In the genomic region with DNA sequence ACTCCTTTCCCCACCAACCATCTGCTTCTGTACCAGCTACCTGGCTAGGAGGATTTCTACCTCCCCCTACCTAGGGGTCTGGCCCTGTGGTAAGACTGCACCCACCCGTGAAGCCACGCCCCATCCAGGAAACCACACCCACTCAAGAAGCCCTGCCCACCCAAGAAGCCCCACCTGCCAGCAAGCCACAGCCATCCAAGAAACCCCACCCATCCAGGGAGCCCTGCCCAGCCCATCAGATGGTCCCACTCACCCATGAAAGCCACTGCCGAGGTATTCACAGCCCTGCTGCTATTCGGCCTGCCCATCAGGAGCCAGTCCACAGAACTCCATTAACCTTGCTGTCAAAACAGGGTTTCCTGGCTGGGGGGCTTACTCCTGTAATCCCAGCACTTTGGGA, we compare ENCODE assay signal across 1 cellular context.
TF ChIP-seq lines count a peak whose summit lies in the region.

No MANE protein-coding gene starts in this region.

TF ChIP-seq in GM23338, 12 proteins besides CTCF, POLR2A, EP300 and RAD21 (continued from another document):
- TF ChIP-seq, protein P1, sequence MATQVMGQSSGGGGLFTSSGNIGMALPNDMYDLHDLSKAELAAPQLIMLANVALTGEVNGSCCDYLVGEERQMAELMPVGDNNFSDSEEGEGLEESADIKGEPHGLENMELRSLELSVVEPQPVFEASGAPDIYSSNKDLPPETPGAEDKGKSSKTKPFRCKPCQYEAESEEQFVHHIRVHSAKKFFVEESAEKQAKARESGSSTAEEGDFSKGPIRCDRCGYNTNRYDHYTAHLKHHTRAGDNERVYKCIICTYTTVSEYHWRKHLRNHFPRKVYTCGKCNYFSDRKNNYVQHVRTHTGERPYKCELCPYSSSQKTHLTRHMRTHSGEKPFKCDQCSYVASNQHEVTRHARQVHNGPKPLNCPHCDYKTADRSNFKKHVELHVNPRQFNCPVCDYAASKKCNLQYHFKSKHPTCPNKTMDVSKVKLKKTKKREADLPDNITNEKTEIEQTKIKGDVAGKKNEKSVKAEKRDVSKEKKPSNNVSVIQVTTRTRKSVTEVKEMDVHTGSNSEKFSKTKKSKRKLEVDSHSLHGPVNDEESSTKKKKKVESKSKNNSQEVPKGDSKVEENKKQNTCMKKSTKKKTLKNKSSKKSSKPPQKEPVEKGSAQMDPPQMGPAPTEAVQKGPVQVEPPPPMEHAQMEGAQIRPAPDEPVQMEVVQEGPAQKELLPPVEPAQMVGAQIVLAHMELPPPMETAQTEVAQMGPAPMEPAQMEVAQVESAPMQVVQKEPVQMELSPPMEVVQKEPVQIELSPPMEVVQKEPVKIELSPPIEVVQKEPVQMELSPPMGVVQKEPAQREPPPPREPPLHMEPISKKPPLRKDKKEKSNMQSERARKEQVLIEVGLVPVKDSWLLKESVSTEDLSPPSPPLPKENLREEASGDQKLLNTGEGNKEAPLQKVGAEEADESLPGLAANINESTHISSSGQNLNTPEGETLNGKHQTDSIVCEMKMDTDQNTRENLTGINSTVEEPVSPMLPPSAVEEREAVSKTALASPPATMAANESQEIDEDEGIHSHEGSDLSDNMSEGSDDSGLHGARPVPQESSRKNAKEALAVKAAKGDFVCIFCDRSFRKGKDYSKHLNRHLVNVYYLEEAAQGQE (IDR thresholded peaks at IDR 0.05; ENCODE audit: unreplicated experiment): no peak
- TF ChIP-seq POLR2AphosphoS5 (IDR thresholded peaks at IDR 0.05; ENCODE audit: low read depth) (no peak), EZH2 (IDR thresholded peaks at IDR 0.05; ENCODE audit: low read depth, unreplicated experiment) (no peak), CREB1 (CRISPR knock-in tag; IDR thresholded peaks at IDR 0.05; ENCODE audit: low read depth) (no peak), JUNB (IDR thresholded peaks at IDR 0.05; ENCODE audit: unreplicated experiment) (no peak), ZNF114 (CRISPR knock-in tag; IDR thresholded peaks at IDR 0.05) (no peak), STAT1 (IDR thresholded peaks at IDR 0.05; ENCODE audit: unreplicated experiment) (no peak), ZNF331 (CRISPR knock-in tag; IDR thresholded peaks at IDR 0.05; ENCODE audit: low read depth) (no peak), NANOG (IDR thresholded peaks at IDR 0.05; ENCODE audit: borderline replicate concordance) (no peak)
- TF ChIP-seq, protein P2, sequence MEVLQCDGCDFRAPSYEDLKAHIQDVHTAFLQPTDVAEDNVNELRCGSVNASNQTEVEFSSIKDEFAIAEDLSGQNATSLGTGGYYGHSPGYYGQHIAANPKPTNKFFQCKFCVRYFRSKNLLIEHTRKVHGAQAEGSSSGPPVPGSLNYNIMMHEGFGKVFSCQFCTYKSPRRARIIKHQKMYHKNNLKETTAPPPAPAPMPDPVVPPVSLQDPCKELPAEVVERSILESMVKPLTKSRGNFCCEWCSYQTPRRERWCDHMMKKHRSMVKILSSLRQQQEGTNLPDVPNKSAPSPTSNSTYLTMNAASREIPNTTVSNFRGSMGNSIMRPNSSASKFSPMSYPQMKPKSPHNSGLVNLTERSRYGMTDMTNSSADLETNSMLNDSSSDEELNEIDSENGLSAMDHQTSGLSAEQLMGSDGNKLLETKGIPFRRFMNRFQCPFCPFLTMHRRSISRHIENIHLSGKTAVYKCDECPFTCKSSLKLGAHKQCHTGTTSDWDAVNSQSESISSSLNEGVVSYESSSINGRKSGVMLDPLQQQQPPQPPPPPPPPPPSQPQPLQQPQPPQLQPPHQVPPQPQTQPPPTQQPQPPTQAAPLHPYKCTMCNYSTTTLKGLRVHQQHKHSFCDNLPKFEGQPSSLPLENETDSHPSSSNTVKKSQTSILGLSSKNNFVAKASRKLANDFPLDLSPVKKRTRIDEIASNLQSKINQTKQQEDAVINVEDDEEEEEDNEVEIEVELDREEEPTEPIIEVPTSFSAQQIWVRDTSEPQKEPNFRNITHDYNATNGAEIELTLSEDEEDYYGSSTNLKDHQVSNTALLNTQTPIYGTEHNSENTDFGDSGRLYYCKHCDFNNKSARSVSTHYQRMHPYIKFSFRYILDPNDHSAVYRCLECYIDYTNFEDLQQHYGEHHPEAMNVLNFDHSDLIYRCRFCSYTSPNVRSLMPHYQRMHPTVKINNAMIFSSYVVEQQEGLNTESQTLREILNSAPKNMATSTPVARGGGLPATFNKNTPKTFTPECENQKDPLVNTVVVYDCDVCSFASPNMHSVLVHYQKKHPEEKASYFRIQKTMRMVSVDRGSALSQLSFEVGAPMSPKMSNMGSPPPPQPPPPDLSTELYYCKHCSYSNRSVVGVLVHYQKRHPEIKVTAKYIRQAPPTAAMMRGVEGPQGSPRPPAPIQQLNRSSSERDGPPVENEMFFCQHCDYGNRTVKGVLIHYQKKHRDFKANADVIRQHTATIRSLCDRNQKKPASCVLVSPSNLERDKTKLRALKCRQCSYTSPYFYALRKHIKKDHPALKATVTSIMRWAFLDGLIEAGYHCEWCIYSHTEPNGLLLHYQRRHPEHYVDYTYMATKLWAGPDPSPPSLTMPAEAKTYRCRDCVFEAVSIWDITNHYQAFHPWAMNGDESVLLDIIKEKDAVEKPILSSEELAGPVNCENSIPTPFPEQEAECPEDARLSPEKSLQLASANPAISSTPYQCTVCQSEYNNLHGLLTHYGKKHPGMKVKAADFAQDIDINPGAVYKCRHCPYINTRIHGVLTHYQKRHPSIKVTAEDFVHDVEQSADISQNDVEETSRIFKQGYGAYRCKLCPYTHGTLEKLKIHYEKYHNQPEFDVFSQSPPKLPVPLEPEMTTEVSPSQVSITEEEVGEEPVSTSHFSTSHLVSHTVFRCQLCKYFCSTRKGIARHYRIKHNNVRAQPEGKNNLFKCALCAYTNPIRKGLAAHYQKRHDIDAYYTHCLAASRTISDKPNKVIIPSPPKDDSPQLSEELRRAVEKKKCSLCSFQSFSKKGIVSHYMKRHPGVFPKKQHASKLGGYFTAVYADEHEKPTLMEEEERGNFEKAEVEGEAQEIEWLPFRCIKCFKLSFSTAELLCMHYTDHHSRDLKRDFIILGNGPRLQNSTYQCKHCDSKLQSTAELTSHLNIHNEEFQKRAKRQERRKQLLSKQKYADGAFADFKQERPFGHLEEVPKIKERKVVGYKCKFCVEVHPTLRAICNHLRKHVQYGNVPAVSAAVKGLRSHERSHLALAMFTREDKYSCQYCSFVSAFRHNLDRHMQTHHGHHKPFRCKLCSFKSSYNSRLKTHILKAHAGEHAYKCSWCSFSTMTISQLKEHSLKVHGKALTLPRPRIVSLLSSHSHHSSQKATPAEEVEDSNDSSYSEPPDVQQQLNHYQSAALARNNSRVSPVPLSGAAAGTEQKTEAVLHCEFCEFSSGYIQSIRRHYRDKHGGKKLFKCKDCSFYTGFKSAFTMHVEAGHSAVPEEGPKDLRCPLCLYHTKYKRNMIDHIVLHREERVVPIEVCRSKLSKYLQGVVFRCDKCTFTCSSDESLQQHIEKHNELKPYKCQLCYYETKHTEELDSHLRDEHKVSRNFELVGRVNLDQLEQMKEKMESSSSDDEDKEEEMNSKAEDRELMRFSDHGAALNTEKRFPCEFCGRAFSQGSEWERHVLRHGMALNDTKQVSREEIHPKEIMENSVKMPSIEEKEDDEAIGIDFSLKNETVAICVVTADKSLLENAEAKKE (CRISPR knock-in tag; IDR thresholded peaks at IDR 0.05): no peak
- TF ChIP-seq, protein P3, sequence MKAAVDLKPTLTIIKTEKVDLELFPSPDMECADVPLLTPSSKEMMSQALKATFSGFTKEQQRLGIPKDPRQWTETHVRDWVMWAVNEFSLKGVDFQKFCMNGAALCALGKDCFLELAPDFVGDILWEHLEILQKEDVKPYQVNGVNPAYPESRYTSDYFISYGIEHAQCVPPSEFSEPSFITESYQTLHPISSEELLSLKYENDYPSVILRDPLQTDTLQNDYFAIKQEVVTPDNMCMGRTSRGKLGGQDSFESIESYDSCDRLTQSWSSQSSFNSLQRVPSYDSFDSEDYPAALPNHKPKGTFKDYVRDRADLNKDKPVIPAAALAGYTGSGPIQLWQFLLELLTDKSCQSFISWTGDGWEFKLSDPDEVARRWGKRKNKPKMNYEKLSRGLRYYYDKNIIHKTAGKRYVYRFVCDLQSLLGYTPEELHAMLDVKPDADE (IDR thresholded peaks at IDR 0.05): no peak
